Comparison of ENCODE assay signal across 8 cellular contexts in genomic region chr15:47918877-47919276, GRCh38.
"Had no signal": no experiment of that assay in that cellular context is flagged by ENCODE, and none has a peak within 500 bp of the region (broad histone marks: within the 10 kb centered on the region; RNA-seq: fewer than 3 reads in every experiment).

No MANE protein-coding gene starts in this region.

- H3K4me1 ChIP-seq: HAP-1 had no signal

- H3K4me3 ChIP-seq: GM23248, HAP-1 had no signal

- H2AFZ ChIP-seq: GM23248 had no signal

- H3K9me3 ChIP-seq: HAP-1 had no signal

- DNase-seq: GM23248, GOT3, H7, HFFc6, KG1 had no signal

- H3K36me3 ChIP-seq: HAP-1 had no signal

- H3K27ac ChIP-seq: GM23248, HL-60 had no signal

- H3K9ac ChIP-seq: GM23248 had no signal

- ATAC-seq: HCT116 had no signal
